ENCODE assay signal across 1 cellular context in the genomic region with DNA sequence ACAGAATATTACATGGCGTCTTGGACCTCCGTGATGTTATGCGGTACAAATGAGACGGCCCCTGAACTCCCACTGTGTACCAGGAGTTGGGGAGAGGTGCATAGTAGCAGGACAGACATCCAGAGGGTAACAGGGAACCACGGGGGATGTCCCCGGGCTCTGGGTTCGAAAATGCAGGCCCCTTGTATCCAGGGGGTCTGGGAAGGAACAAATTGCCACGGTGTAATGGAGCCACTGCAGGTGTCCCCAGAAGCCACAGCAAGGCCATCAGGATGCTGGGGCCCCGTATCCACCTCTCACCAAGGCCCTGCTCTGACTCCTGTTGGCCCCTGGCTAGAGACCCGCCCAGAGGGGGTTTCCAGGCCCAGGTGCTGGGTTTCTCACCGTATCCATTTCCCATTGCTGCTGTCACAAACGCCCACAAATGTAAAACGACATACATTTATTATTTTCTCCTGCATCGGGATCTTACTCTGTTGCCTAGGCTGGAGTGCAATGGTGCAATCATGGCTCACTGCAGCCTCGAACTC.
TF ChIP-seq lines count a peak whose summit lies in the region.

No MANE protein-coding gene starts in this region.

TF ChIP-seq in GM12878, 131 proteins besides CTCF, POLR2A, EP300 and RAD21 (continued from another document and continues in another):
- TF ChIP-seq E4F1 (IDR thresholded peaks at IDR 0.05; ENCODE audit: borderline replicate concordance, partially characterized antibody) (no peak), MYB (IDR thresholded peaks at IDR 0.05; ENCODE audit: borderline replicate concordance, low read depth, low read length) (no peak), LARP7 (IDR thresholded peaks at IDR 0.05) (no peak), HSF1 (IDR thresholded peaks at IDR 0.05; ENCODE audit: low read depth, low read length) (no peak), PRDM15 (CRISPR knock-in tag; IDR thresholded peaks at IDR 0.05) (no peak), ZNF592 (IDR thresholded peaks at IDR 0.05) (peak; percentile 73), GABPA (IDR thresholded peaks at IDR 0.05; ENCODE audit: low read depth) (no peak), POU2F2 (IDR thresholded peaks at IDR 0.05; ENCODE audit: borderline replicate concordance, low read depth, low read length) (no peak; the same call in 2 of the 3 replicates), SMC3 (IDR thresholded peaks at IDR 0.05; ENCODE audit: borderline replicate concordance, low read length) (no peak), STAT3 (IDR thresholded peaks at IDR 0.05; ENCODE audit: low read depth, low read length) (no peak), EGR1 (IDR thresholded peaks at IDR 0.05; ENCODE audit: borderline replicate concordance in 1 of 2, low read depth in 2 of 2, low read length in 2 of 2) (0 out of 3 replicates have a peak, but pooled peaks of 1 of the 2 experiments have one; percentile 32), TCF3 (IDR thresholded peaks at IDR 0.05; ENCODE audit: borderline replicate concordance, insufficient read depth, low read depth, low read length) (0 out of 2 replicates have a peak, but pooled peaks have one; percentile 46), E2F8 (IDR thresholded peaks at IDR 0.05; ENCODE audit: low read depth, partially characterized antibody) (no peak), DPF2 (IDR thresholded peaks at IDR 0.05) (peak; percentile 48), CEBPB (IDR thresholded peaks at IDR 0.05; ENCODE audit: borderline replicate concordance in 1 of 2, low read depth in 2 of 2, low read length in 2 of 2) (no peak), MEF2B (IDR thresholded peaks at IDR 0.05; ENCODE audit: partially characterized antibody, poor library complexity, severe bottlenecking) (no peak), TARDBP (IDR thresholded peaks at IDR 0.05; ENCODE audit: borderline replicate concordance) (no peak), WRNIP1 (IDR thresholded peaks at IDR 0.05; ENCODE audit: borderline replicate concordance, low read depth, low read length) (no peak), PAX5 (IDR thresholded peaks at IDR 0.05; ENCODE audit: borderline replicate concordance, low read depth, low read length) (no peak), IRF3 (IDR thresholded peaks at IDR 0.05) (no peak), CHD1 (IDR thresholded peaks at IDR 0.05; ENCODE audit: low read depth, low read length) (no peak), SMARCA5 (IDR thresholded peaks at IDR 0.05) (0 out of 2 replicates have a peak, but pooled peaks have one; percentile 40), FOS (IDR thresholded peaks at IDR 0.05; ENCODE audit: borderline replicate concordance, extremely low read depth, insufficient read length) (no peak), NFIC (IDR thresholded peaks at IDR 0.05; ENCODE audit: low read depth, low read length) (no peak), RELA (IDR thresholded peaks at IDR 0.05; ENCODE audit: borderline replicate concordance, partially characterized antibody) (peak; percentile 35), NFYA (IDR thresholded peaks at IDR 0.05; ENCODE audit: borderline replicate concordance, low read depth, low read length) (no peak), IKZF2 (IDR thresholded peaks at IDR 0.05) (no peak)
- TF ChIP-seq, protein P1, sequence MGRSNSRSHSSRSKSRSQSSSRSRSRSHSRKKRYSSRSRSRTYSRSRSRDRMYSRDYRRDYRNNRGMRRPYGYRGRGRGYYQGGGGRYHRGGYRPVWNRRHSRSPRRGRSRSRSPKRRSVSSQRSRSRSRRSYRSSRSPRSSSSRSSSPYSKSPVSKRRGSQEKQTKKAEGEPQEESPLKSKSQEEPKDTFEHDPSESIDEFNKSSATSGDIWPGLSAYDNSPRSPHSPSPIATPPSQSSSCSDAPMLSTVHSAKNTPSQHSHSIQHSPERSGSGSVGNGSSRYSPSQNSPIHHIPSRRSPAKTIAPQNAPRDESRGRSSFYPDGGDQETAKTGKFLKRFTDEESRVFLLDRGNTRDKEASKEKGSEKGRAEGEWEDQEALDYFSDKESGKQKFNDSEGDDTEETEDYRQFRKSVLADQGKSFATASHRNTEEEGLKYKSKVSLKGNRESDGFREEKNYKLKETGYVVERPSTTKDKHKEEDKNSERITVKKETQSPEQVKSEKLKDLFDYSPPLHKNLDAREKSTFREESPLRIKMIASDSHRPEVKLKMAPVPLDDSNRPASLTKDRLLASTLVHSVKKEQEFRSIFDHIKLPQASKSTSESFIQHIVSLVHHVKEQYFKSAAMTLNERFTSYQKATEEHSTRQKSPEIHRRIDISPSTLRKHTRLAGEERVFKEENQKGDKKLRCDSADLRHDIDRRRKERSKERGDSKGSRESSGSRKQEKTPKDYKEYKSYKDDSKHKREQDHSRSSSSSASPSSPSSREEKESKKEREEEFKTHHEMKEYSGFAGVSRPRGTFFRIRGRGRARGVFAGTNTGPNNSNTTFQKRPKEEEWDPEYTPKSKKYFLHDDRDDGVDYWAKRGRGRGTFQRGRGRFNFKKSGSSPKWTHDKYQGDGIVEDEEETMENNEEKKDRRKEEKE (IDR thresholded peaks at IDR 0.05), result no peak
- TF ChIP-seq, protein P2, sequence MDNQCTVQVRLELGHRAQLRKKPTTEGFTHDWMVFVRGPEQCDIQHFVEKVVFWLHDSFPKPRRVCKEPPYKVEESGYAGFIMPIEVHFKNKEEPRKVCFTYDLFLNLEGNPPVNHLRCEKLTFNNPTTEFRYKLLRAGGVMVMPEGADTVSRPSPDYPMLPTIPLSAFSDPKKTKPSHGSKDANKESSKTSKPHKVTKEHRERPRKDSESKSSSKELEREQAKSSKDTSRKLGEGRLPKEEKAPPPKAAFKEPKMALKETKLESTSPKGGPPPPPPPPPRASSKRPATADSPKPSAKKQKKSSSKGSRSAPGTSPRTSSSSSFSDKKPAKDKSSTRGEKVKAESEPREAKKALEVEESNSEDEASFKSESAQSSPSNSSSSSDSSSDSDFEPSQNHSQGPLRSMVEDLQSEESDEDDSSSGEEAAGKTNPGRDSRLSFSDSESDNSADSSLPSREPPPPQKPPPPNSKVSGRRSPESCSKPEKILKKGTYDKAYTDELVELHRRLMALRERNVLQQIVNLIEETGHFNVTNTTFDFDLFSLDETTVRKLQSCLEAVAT (IDR thresholded peaks at IDR 0.05), result no peak
